Comparison of ENCODE assay signal across 8 cellular contexts in the genomic region with DNA sequence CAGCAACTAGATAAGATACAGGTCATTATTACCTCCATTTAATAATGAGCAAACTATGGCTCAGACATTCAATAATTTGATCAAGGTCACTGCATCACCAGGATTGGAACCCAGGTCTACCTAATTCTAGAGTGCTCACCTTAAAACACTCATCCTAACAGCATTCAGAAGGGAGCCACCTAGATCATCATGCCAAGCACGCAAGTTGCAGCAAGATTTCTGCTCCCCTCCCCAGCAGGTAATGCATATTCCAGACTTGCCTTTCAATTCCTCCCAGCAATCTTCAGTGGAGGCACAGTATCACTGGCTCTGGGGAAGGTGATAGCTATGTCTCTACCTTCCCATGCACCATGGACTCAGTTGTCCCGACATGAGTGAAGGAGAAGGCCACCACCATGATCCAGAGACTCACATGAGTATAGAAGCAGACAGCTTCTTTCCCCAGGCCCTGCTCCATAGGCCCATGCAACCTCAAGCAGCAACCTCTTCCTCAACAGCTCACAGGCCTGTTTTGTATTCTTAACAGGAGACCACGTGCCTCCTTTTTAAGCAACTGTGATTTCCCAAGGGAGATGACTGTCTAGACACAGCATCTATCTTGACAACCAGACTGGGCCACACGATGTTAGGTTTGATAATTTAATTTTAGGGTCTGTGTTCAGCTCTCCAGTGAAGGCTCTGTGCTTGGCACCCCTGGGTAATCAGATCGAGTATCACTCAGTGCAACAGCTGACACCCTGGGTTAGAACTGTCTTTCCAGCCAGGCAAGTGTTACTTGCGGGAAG. TPM values are rescaled to one million over a fixed set of nuclear protein-coding genes. Genes with fewer than 3 reads are reported as not detected.
DNase-seq lines count a peak whose midpoint lies in the region; ATAC-seq and TF ChIP-seq lines count a peak whose summit lies in the region.

No MANE protein-coding gene starts in this region.

- ATAC-seq in HG02610 (IDR thresholded peaks at IDR 0.05; ENCODE audit: unreplicated experiment): peak; percentile 65

- H3K27ac ChIP-seq in SK-N-MC (peak overlapping the region; percentile 14; the same call in 1 of the 2 replicates), left ventricle myocardium inferior (replicated peaks) (peak overlapping the region; percentile 90)

- DNase-seq in AG10803 (ENCODE audit: low read depth) (peak; percentile 79), SK-N-MC (ENCODE audit: low read depth, low spot score) (peak; percentile 42), left ventricle myocardium inferior (no peak), SW 1271 (lab: John Stamatoyannopoulos, UW) (no peak), cerebellum (ENCODE audit: low spot score) (no peak), HuH-7 (ENCODE audit: low spot score) (no peak)
- no peak for DNase-seq in activated CD8-positive, alpha-beta memory T cell treated with anti-CD3 and anti-CD28 coated beads, Interleukin-2, amount 50 U/mL, for 48 hours

- no peaks in the 10 kb centered on the region for H3K27me3 ChIP-seq in left ventricle myocardium inferior (ENCODE audit: low read depth)

- no peak overlapping the region for H3K9ac ChIP-seq in SK-N-MC (ENCODE audit: insufficient read length)

- H3K9me3 ChIP-seq in SK-N-MC (ENCODE audit: low read depth, low read length) (no peaks in the 10 kb centered on the region), left ventricle myocardium inferior (replicated peaks) (no peaks in the 10 kb centered on the region)

- H3K4me1 ChIP-seq in left ventricle myocardium inferior: peaks cover 73% of the 10 kb centered on the region

- TF ChIP-seq CTCF in AG10803 (conservative IDR thresholded peaks at IDR 0.05; ENCODE audit: low read length) (no peak), left ventricle myocardium inferior (IDR thresholded peaks at IDR 0.05; ENCODE audit: borderline replicate concordance) (no peak)

- H3K36me3 ChIP-seq in SK-N-MC (ENCODE audit: insufficient read depth, low read length) (no peaks in the 10 kb centered on the region), left ventricle myocardium inferior (no peaks in the 10 kb centered on the region)

- intact Hi-C loops in left ventricle myocardium inferior (cut with micrococcal nuclease): no loop called here

- H3K4me3 ChIP-seq in AG10803 (ENCODE audit: low read length) (no peak overlapping the region), SK-N-MC (no peak overlapping the region), left ventricle myocardium inferior (peak overlapping the region; percentile 60)

RNA-seq across cellular contexts. Expression of a gene that starts 36.4 kb away (rescaled TPM):
- 24.7 TPM for total RNA-seq in left ventricle myocardium inferior
- 53.4 TPM for total RNA-seq in cerebellum

Comparison
In these comparisons a context has a peak if more than half of its experiments do, and no peak if none do; other contexts are left out.
1. DNase-seq: peak in AG10803 (single experiment) and SK-N-MC (single experiment); none in left ventricle myocardium inferior (single experiment), activated CD8-positive, alpha-beta memory T cell treated with anti-CD3 and anti-CD28 coated beads, Interleukin-2, amount 50 U/mL, for 48 hours (single experiment), SW 1271 (0 of 2), cerebellum (single experiment) and HuH-7 (single experiment).